1 cellular context compared by ENCODE assay signal in genomic region chr3:120473389-120473788, GRCh38.
TF ChIP-seq lines count a peak whose summit lies in the region.

No MANE protein-coding gene starts in this region.

TF ChIP-seq in H1, 55 proteins besides CTCF, POLR2A, EP300 and RAD21:
- no peak for TF ChIP-seq RFX5 (IDR thresholded peaks at IDR 0.05; ENCODE audit: borderline replicate concordance, low read depth, low read length)
- TF ChIP-seq USF2 (IDR thresholded peaks at IDR 0.05; ENCODE audit: low read length): no peak
- TF ChIP-seq PHF8 (conservative IDR thresholded peaks at IDR 0.05; ENCODE audit: low read depth, low read length): no peak
